Comparison of ENCODE assay signal across 18 cellular contexts in the genomic region with DNA sequence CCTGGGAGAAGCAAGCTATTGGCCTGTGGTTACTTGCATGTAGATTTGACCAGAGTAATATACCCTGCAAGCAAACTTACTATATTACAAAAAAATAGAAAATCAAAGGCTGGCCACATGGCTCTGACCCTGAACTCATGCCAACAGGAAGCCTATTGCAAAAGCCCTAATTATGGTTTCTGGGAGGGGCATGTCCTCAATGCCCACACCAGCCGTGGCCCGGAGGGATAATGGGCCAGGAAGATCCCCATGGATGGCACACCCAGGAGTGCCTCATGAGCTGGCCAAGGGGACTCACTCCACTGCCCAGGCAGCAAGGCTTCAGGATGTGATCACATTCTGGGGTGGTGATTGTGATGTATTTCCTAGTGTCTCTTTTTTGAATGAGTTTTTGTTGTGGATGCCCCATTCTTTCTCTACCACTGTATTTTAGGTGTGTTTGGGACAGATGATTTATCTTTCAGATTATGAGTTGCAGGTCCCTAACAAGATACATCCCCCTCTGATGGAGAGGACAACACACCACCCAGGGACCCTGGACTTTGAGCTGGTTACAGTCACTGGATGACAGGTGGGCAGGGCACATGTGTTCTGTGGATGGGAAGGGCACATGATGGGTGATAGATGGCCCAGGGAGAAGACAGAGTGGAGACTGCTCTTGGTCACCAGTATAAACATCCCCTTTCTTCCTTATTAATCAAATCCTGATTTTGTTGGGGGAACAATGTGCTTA. TPM values are rescaled to one million over a fixed set of nuclear protein-coding genes. Genes with fewer than 3 reads are reported as not detected.
A peak's percentile ranks its signal among the peaks of the same experiment; 100 is the strongest.
DNase-seq lines count a peak whose midpoint lies in the region; ATAC-seq and TF ChIP-seq lines count a peak whose summit lies in the region.
"Had no signal": no experiment of that assay in that cellular context is flagged by ENCODE, and none has a peak within 500 bp of the region (broad histone marks: within the 10 kb centered on the region; RNA-seq: fewer than 3 reads in every experiment).

No MANE protein-coding gene starts in this region.

- ATAC-seq in lower lobe of right lung (peak; percentile 23 to 32), upper lobe of right lung (peak; percentile 60), HG02759 (IDR thresholded peaks at IDR 0.05; ENCODE audit: unreplicated experiment) (no peak)

- TF ChIP-seq CTCF in MCF 10A (IDR thresholded peaks at IDR 0.05; ENCODE audit: unreplicated experiment) (no peak), breast epithelium (IDR thresholded peaks at IDR 0.05) (no peak), colonic mucosa (IDR thresholded peaks at IDR 0.05) (no peak), lower lobe of right lung (IDR thresholded peaks at IDR 0.05) (no peak), upper lobe of right lung (IDR thresholded peaks at IDR 0.05) (no peak)

- H3K27ac ChIP-seq in breast epithelium (no peak overlapping the region), colonic mucosa (no peak overlapping the region), lower lobe of right lung (no peak overlapping the region), upper lobe of right lung (no peak overlapping the region), SJCRH30 (no peak overlapping the region)
- H3K27ac ChIP-seq: BLaER1, SJSA1 had no signal

- no peaks in the 10 kb centered on the region for H3K27me3 ChIP-seq in breast epithelium
- H3K27me3 ChIP-seq in colonic mucosa = no peaks in the 10 kb centered on the region
- H3K27me3 ChIP-seq in lower lobe of right lung (ENCODE audit: low read depth) = no peaks in the 10 kb centered on the region
- H3K27me3 ChIP-seq in upper lobe of right lung = no peaks in the 10 kb centered on the region
- H3K27me3 ChIP-seq in SJCRH30 = no peaks in the 10 kb centered on the region
- H3K27me3 ChIP-seq: BLaER1 had no signal

- no TSS peak for BruUV-seq in MCF 10A (replicated peaks; lab: Mats Ljungman, UMichigan)

- intact Hi-C loops in MCF 10A (cut with micrococcal nuclease) = no loop called here
- intact Hi-C loops in breast epithelium (cut with DNase I; ENCODE audit: low total_unique reads) = no loop called here
- intact Hi-C loops in colonic mucosa (cut with DNase I) = no loop called here
- intact Hi-C loops in lower lobe of right lung (cut with DNase I) = no loop called here
- intact Hi-C loops in upper lobe of right lung (cut with DNase I) = no loop called here

- POLR2A ChIA-PET in MCF 10A (lab: Yijun Ruan, JAX) = interaction anchor here (1.2 to 1.8 kb wide), 2 partner anchors 16 to 20 kb away, joined by 3 to 6 read pairs; no protein-coding TSS in a partner anchor

- no peak for TF ChIP-seq POLR2A in breast epithelium (IDR thresholded peaks at IDR 0.05)

- H3K9me3 Mint-ChIP-seq in MCF 10A (ENCODE audit: unreplicated experiment) = no peaks in the 10 kb centered on the region
- H3K9me3 Mint-ChIP-seq: CD8-positive, alpha-beta memory T cell had no signal

- no peak overlapping the region for H3K9ac ChIP-seq in colonic mucosa (ENCODE audit: low read depth in 2 of 2, low read length in 2 of 2)
- H3K9ac ChIP-seq: BLaER1 had no signal

- CTCF ChIA-PET in MCF 10A (lab: Yijun Ruan, JAX) = interaction anchor here (0.7 to 1.7 kb wide), 5 partner anchors 8 to 789 kb away, joined by 3 to 8 read pairs (median 5); no protein-coding TSS in a partner anchor

- H3K4me3 Mint-ChIP-seq in MCF 10A (ENCODE audit: unreplicated experiment) = no peak overlapping the region
- H3K4me3 Mint-ChIP-seq: CD8-positive, alpha-beta memory T cell had no signal

- H3K27me3 Mint-ChIP-seq in MCF 10A (ENCODE audit: insufficient read depth, unreplicated experiment) = peaks cover 23% of the 10 kb centered on the region

- no peaks in the 10 kb centered on the region for H3K36me3 Mint-ChIP-seq in MCF 10A (ENCODE audit: insufficient read depth, unreplicated experiment)

- no peak overlapping the region for H3K27ac Mint-ChIP-seq in MCF 10A (ENCODE audit: low read depth, unreplicated experiment)
- H3K27ac Mint-ChIP-seq: CD8-positive, alpha-beta memory T cell had no signal

- no peak overlapping the region for H3K4me3 ChIP-seq in breast epithelium
- no peak overlapping the region for H3K4me3 ChIP-seq in colonic mucosa
- no peak overlapping the region for H3K4me3 ChIP-seq in lower lobe of right lung
- H3K4me3 ChIP-seq in upper lobe of right lung = no peak overlapping the region
- H3K4me3 ChIP-seq in SJCRH30 = no peak overlapping the region
- H3K4me3 ChIP-seq: BLaER1, SJSA1 had no signal

- H3K4me1 Mint-ChIP-seq in MCF 10A (ENCODE audit: insufficient read depth, unreplicated experiment) = peaks cover 14% of the 10 kb centered on the region

- H3K4me1 ChIP-seq in breast epithelium (no peaks in the 10 kb centered on the region), colonic mucosa (no peaks in the 10 kb centered on the region), lower lobe of right lung (peaks cover 4% of the 10 kb centered on the region), upper lobe of right lung (no peaks in the 10 kb centered on the region), SJCRH30 (no peaks in the 10 kb centered on the region)
- H3K4me1 ChIP-seq: BLaER1, SJSA1 had no signal

- peak; percentile 75 for DNase-seq in MCF 10A (ENCODE audit: unreplicated experiment)
- DNase-seq in breast epithelium (ENCODE audit: low spot score in 2 of 2) = no peak
- peak; percentile 36 for DNase-seq in colonic mucosa
- DNase-seq in lower lobe of right lung = no peak
- DNase-seq in upper lobe of right lung = no peak
- DNase-seq in SJCRH30 = no peak
- no peak for DNase-seq in occipital lobe (lab: John Stamatoyannopoulos, UW)
- DNase-seq: CD8-positive, alpha-beta memory T cell; DMS79 treated with DMSO at 0.1 percent for 48 hours; GOT3; KG1; NCI-H1048; NCI-H146; NCI-H510A treated with DMSO at 0.1 percent for 48 hours; OCI-M1 had no signal

- H3K36me3 ChIP-seq in breast epithelium (no peaks in the 10 kb centered on the region), colonic mucosa (no peaks in the 10 kb centered on the region), lower lobe of right lung (no peaks in the 10 kb centered on the region), upper lobe of right lung (no peaks in the 10 kb centered on the region), SJCRH30 (no peaks in the 10 kb centered on the region)
- H3K36me3 ChIP-seq: BLaER1, SJSA1 had no signal

- H3K9me3 ChIP-seq in breast epithelium (no peaks in the 10 kb centered on the region), colonic mucosa (no peaks in the 10 kb centered on the region), lower lobe of right lung (no peaks in the 10 kb centered on the region), upper lobe of right lung (no peaks in the 10 kb centered on the region), SJCRH30 (replicated peaks) (no peaks in the 10 kb centered on the region)
- H3K9me3 ChIP-seq: BLaER1, SJSA1 had no signal

RNA-seq across cellular contexts. Expression of gene TFCP2L1, which starts 18.7 kb away (rescaled TPM):
- total RNA-seq in MCF 10A (2022) (22.6 and 24.3 TPM in 2 replicates), breast epithelium (10 to 100 TPM in 1 of 3 donors, 1 to 10 TPM in 2; 7.5 to 90.3 (median 8.3) TPM), colonic mucosa (100 to 1,000 TPM in 1 of 2 donors, 10 to 100 TPM in 1; 54.2 to 103 TPM), lower lobe of right lung (19.2 TPM), upper lobe of right lung (22.0 TPM), occipital lobe (0.47 TPM)
- 0.05 and 0.08 TPM in 2 replicates for total RNA-seq in SJCRH30 (2014; rRNA removed; shearing (Covaris generic))
- total RNA-seq: SJSA1 had no signal

Comparison
In these comparisons a context has a peak if more than half of its experiments do, and no peak if none do; other contexts are left out.
1. DNase-seq: peak in MCF 10A (single experiment) and colonic mucosa (single experiment); none in breast epithelium (0 of 2), lower lobe of right lung (single experiment), upper lobe of right lung (single experiment), SJCRH30 (0 of 2) and occipital lobe (single experiment).